1 cellular context compared by ENCODE assay signal in the genomic region with DNA sequence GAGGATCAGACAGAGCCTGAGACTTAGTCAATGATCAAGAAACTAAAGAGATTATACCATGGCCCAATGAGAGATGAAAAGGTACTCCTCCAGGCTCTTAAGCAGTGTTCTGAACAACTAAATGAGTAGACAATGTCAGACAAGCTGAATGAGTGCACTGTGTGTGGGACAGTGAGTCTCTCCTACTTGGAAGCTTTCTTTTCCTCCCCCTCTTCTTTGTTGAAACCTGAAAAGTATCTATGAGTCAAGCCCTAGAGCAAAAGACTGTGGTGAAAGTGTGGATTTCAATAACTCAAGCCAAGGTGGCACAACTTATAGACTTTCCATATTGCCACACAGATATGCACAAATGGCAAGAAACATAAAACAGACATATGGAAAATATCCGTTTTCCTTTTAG.
TF ChIP-seq lines count a peak whose summit lies in the region.

No MANE protein-coding gene starts in this region.

TF ChIP-seq in HepG2, 621 proteins besides CTCF, POLR2A, EP300 and RAD21:
- TF ChIP-seq, protein P1, sequence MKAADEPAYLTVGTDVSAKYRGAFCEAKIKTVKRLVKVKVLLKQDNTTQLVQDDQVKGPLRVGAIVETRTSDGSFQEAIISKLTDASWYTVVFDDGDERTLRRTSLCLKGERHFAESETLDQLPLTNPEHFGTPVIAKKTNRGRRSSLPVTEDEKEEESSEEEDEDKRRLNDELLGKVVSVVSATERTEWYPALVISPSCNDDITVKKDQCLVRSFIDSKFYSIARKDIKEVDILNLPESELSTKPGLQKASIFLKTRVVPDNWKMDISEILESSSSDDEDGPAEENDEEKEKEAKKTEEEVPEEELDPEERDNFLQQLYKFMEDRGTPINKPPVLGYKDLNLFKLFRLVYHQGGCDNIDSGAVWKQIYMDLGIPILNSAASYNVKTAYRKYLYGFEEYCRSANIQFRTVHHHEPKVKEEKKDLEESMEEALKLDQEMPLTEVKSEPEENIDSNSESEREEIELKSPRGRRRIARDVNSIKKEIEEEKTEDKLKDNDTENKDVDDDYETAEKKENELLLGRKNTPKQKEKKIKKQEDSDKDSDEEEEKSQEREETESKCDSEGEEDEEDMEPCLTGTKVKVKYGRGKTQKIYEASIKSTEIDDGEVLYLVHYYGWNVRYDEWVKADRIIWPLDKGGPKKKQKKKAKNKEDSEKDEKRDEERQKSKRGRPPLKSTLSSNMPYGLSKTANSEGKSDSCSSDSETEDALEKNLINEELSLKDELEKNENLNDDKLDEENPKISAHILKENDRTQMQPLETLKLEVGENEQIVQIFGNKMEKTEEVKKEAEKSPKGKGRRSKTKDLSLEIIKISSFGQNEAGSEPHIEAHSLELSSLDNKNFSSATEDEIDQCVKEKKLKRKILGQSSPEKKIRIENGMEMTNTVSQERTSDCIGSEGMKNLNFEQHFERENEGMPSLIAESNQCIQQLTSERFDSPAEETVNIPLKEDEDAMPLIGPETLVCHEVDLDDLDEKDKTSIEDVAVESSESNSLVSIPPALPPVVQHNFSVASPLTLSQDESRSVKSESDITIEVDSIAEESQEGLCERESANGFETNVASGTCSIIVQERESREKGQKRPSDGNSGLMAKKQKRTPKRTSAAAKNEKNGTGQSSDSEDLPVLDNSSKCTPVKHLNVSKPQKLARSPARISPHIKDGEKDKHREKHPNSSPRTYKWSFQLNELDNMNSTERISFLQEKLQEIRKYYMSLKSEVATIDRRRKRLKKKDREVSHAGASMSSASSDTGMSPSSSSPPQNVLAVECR (CRISPR knock-in tag; IDR thresholded peaks at IDR 0.05; ENCODE audit: borderline replicate concordance), result no peak
- TF ChIP-seq ZNF550 (CRISPR knock-in tag; IDR thresholded peaks at IDR 0.05; ENCODE audit: borderline replicate concordance) (no peak), ZFY (CRISPR knock-in tag; IDR thresholded peaks at IDR 0.05) (no peak), ZNF17 (CRISPR knock-in tag; IDR thresholded peaks at IDR 0.05) (no peak), SALL1 (CRISPR knock-in tag; IDR thresholded peaks at IDR 0.05) (no peak), MAFF (IDR thresholded peaks at IDR 0.05; ENCODE audit: low read depth, low read length) (no peak), MYNN (CRISPR knock-in tag; IDR thresholded peaks at IDR 0.05; ENCODE audit: low read depth) (no peak), TGIF2 (CRISPR knock-in tag; IDR thresholded peaks at IDR 0.05) (no peak), ZNF333 (CRISPR knock-in tag; IDR thresholded peaks at IDR 0.05; ENCODE audit: borderline replicate concordance) (no peak), ZNF335 (CRISPR knock-in tag; IDR thresholded peaks at IDR 0.05) (no peak), ZNF282 (IDR thresholded peaks at IDR 0.05; ENCODE audit: partially characterized antibody) (no peak), KMT2B (CRISPR knock-in tag; IDR thresholded peaks at IDR 0.05) (no peak), GATA4 (IDR thresholded peaks at IDR 0.05; ENCODE audit: borderline replicate concordance, low read depth) (no peak), FOXK1 (CRISPR knock-in tag; IDR thresholded peaks at IDR 0.05; ENCODE audit: borderline replicate concordance, low read depth) (no peak)
- TF ChIP-seq, protein P2, sequence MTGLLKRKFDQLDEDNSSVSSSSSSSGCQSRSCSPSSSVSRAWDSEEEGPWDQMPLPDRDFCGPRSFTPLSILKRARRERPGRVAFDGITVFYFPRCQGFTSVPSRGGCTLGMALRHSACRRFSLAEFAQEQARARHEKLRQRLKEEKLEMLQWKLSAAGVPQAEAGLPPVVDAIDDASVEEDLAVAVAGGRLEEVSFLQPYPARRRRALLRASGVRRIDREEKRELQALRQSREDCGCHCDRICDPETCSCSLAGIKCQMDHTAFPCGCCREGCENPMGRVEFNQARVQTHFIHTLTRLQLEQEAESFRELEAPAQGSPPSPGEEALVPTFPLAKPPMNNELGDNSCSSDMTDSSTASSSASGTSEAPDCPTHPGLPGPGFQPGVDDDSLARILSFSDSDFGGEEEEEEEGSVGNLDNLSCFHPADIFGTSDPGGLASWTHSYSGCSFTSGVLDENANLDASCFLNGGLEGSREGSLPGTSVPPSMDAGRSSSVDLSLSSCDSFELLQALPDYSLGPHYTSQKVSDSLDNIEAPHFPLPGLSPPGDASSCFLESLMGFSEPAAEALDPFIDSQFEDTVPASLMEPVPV (CRISPR knock-in tag; IDR thresholded peaks at IDR 0.05), result no peak
- TF ChIP-seq, protein P3, sequence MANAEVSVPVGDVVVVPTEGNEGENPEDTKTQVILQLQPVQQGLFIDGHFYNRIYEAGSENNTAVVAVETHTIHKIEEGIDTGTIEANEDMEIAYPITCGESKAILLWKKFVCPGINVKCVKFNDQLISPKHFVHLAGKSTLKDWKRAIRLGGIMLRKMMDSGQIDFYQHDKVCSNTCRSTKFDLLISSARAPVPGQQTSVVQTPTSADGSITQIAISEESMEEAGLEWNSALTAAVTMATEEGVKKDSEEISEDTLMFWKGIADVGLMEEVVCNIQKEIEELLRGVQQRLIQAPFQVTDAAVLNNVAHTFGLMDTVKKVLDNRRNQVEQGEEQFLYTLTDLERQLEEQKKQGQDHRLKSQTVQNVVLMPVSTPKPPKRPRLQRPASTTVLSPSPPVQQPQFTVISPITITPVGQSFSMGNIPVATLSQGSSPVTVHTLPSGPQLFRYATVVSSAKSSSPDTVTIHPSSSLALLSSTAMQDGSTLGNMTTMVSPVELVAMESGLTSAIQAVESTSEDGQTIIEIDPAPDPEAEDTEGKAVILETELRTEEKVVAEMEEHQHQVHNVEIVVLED (CRISPR knock-in tag; IDR thresholded peaks at IDR 0.05; ENCODE audit: borderline replicate concordance), result no peak
- TF ChIP-seq, protein P4, sequence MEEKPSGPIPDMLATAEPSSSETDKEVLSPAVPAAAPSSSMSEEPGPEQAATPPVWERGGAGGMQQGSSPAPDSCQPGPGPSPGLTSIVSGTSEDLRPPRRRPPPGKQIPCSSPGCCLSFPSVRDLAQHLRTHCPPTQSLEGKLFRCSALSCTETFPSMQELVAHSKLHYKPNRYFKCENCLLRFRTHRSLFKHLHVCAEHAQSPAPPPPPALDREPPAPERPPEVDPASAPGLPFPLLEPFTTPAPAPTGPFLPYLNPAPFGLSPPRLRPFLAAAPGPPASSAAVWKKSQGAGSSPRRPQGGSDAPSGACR (CRISPR knock-in tag; IDR thresholded peaks at IDR 0.05), result no peak
- TF ChIP-seq, protein P5, sequence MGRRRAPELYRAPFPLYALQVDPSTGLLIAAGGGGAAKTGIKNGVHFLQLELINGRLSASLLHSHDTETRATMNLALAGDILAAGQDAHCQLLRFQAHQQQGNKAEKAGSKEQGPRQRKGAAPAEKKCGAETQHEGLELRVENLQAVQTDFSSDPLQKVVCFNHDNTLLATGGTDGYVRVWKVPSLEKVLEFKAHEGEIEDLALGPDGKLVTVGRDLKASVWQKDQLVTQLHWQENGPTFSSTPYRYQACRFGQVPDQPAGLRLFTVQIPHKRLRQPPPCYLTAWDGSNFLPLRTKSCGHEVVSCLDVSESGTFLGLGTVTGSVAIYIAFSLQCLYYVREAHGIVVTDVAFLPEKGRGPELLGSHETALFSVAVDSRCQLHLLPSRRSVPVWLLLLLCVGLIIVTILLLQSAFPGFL (CRISPR knock-in tag; IDR thresholded peaks at IDR 0.05), result no peak
